Comparison of ENCODE assay signal across 8 cellular contexts in the genomic region with DNA sequence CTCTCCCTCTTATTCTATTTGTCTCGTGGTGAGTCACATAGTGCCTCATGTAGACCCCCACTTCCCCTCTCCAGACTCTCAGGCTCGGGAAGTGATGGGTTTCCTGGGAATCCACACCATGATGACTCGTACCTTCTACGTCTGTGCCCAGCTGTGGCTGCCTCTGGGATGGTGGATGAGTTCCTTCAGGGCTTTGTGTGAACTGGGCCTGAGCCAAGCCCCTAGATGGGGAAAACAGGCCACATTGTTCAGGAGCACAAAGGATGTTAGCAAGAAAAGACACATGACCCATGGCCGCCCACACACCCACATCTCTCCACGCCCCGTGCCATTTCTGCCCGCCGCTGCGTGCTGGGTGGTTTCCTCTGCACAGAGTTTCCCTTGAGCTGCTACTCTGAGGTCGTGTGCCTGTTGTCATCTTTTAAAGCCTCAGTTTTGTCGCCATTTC.
A peak's percentile ranks its signal among the peaks of the same experiment; 100 is the strongest.
DNase-seq lines count a peak whose midpoint lies in the region; ATAC-seq lines count a peak whose summit lies in the region.

No MANE protein-coding gene starts in this region.

- no peaks in the 10 kb centered on the region for H3K9me3 Mint-ChIP-seq in dendritic cell treated with granulocyte-macrophage colony-stimulating factor and Interleukin-4, amounts not matched to agents 40 ng/mL and 50 ng/mL, for 4 days

- DNase-seq in activated CD4-positive, alpha-beta T cell treated with anti-CD3 and anti-CD28 coated beads, Interleukin-2, amount 50 U/mL, for 4 hours: peak; percentile 71 to 72
- DNase-seq in middle frontal gyrus (ENCODE audit: extremely low spot score, low spot score) (peak; percentile 68), NCI-H524 treated with DMSO at 0.1 percent for 48 hours (lab: John Stamatoyannopoulos, UW) (no peak), HPDE6-E6E7 (ENCODE audit: extremely low spot score) (no peak)
- peak; percentile 21 to 59 (median 44) for DNase-seq in stimulated activated naive CD4-positive, alpha-beta T cell (lab: John Stamatoyannopoulos, UW)

- H3K4me3 Mint-ChIP-seq in dendritic cell treated with granulocyte-macrophage colony-stimulating factor and Interleukin-4, amounts not matched to agents 40 ng/mL and 50 ng/mL, for 4 days: no peak overlapping the region

- no peaks in the 10 kb centered on the region for H3K27me3 Mint-ChIP-seq in dendritic cell treated with granulocyte-macrophage colony-stimulating factor and Interleukin-4, amounts not matched to agents 40 ng/mL and 50 ng/mL, for 4 days

- intact Hi-C loops in dendritic cell treated with granulocyte-macrophage colony-stimulating factor and Interleukin-4, amounts not matched to agents 40 ng/mL and 50 ng/mL, for 4 days (cut with micrococcal nuclease): no loop called here

- H3K27ac Mint-ChIP-seq in dendritic cell treated with granulocyte-macrophage colony-stimulating factor and Interleukin-4, amounts not matched to agents 40 ng/mL and 50 ng/mL, for 4 days: peak overlapping the region; percentile 21

- ATAC-seq in GM18517 (IDR thresholded peaks at IDR 0.05; ENCODE audit: unreplicated experiment) (peak; percentile 74), HG03139 (IDR thresholded peaks at IDR 0.05; ENCODE audit: unreplicated experiment) (peak; percentile 62)

- no peaks in the 10 kb centered on the region for H3K36me3 Mint-ChIP-seq in dendritic cell treated with granulocyte-macrophage colony-stimulating factor and Interleukin-4, amounts not matched to agents 40 ng/mL and 50 ng/mL, for 4 days (ENCODE audit: low read depth)

- H3K4me1 Mint-ChIP-seq in dendritic cell treated with granulocyte-macrophage colony-stimulating factor and Interleukin-4, amounts not matched to agents 40 ng/mL and 50 ng/mL, for 4 days (ENCODE audit: low read depth): peaks cover 13% of the 10 kb centered on the region

Comparison
In these comparisons a context has a peak if more than half of its experiments do, and no peak if none do; other contexts are left out.
1. DNase-seq: peak in activated CD4-positive, alpha-beta T cell treated with anti-CD3 and anti-CD28 coated beads, Interleukin-2, amount 50 U/mL, for 4 hours (2 of 2), middle frontal gyrus (single experiment) and stimulated activated naive CD4-positive, alpha-beta T cell (6 of 6); none in NCI-H524 treated with DMSO at 0.1 percent for 48 hours (single experiment) and HPDE6-E6E7 (single experiment).